2 cellular contexts compared by ENCODE assay signal in genomic region chr7:65820287-65820950, GRCh38.
TF ChIP-seq lines count a peak whose summit lies in the region.

No MANE protein-coding gene starts in this region.

TF ChIP-seq in A549, 52 proteins besides CTCF, POLR2A, EP300 and RAD21:
- no peak for TF ChIP-seq NFE2L2 (conservative IDR thresholded peaks at IDR 0.05; ENCODE audit: low read length)
- TF ChIP-seq, protein P1, sequence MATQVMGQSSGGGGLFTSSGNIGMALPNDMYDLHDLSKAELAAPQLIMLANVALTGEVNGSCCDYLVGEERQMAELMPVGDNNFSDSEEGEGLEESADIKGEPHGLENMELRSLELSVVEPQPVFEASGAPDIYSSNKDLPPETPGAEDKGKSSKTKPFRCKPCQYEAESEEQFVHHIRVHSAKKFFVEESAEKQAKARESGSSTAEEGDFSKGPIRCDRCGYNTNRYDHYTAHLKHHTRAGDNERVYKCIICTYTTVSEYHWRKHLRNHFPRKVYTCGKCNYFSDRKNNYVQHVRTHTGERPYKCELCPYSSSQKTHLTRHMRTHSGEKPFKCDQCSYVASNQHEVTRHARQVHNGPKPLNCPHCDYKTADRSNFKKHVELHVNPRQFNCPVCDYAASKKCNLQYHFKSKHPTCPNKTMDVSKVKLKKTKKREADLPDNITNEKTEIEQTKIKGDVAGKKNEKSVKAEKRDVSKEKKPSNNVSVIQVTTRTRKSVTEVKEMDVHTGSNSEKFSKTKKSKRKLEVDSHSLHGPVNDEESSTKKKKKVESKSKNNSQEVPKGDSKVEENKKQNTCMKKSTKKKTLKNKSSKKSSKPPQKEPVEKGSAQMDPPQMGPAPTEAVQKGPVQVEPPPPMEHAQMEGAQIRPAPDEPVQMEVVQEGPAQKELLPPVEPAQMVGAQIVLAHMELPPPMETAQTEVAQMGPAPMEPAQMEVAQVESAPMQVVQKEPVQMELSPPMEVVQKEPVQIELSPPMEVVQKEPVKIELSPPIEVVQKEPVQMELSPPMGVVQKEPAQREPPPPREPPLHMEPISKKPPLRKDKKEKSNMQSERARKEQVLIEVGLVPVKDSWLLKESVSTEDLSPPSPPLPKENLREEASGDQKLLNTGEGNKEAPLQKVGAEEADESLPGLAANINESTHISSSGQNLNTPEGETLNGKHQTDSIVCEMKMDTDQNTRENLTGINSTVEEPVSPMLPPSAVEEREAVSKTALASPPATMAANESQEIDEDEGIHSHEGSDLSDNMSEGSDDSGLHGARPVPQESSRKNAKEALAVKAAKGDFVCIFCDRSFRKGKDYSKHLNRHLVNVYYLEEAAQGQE (IDR thresholded peaks at IDR 0.05) = peak; percentile 43; the same call in 1 of the 2 replicates
- no peak for TF ChIP-seq ZNF302 (CRISPR knock-in tag; IDR thresholded peaks at IDR 0.05)

TF ChIP-seq in H1, 55 proteins besides CTCF, POLR2A, EP300 and RAD21:
- TF ChIP-seq YY1 (IDR thresholded peaks at IDR 0.05; ENCODE audit: low read depth, low read length) = no peak
- no peak for TF ChIP-seq SUZ12 (IDR thresholded peaks at IDR 0.05; ENCODE audit: low read length)
- TF ChIP-seq KDM1A (IDR thresholded peaks at IDR 0.05; ENCODE audit: borderline replicate concordance, low read length) = peak; percentile 66; the same call in 1 of the 2 replicates
- 0 out of 4 replicates have a peak, but pooled peaks of 1 of the 2 experiments have one; percentile 32 for TF ChIP-seq HDAC2 (IDR thresholded peaks at IDR 0.05; ENCODE audit: borderline replicate concordance in 1 of 2, low read depth in 2 of 2, low read length in 2 of 2)
- TF ChIP-seq PHF8 (conservative IDR thresholded peaks at IDR 0.05; ENCODE audit: low read depth, low read length) = no peak
- TF ChIP-seq HDAC6 (IDR thresholded peaks at IDR 0.05; ENCODE audit: low read depth, low read length) = no peak
- peak; percentile 80; the same call in 1 of the 2 replicates for TF ChIP-seq CEBPB (IDR thresholded peaks at IDR 0.05; ENCODE audit: low read depth, low read length)
- TF ChIP-seq BACH1 (IDR thresholded peaks at IDR 0.05; ENCODE audit: low read length) = no peak
